In the genomic region with DNA sequence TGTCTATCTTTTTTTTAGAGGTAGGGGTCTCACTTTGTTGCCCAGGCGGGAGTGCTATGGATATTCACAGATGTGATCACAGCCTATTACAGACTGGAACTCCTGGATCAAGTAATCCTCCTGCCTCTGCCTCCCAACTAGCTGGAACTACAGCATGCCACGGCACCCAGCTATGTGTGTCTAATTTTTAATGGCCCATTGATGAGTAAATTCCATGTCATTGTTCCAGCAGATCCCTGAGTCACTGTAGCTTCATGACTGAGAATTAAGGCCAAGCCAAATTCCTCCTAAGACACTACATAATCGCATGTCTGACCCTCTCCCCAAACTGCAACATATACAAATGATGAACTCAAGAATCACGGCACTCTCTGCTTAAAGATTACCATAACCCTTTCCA, we compare ENCODE assay signal across 16 cellular contexts.
DNase-seq lines count a peak whose midpoint lies in the region; ATAC-seq, FAIRE-seq and TF ChIP-seq lines count a peak whose summit lies in the region.
"Had no signal": no experiment of that assay in that cellular context is flagged by ENCODE, and none has a peak within 500 bp of the region (broad histone marks: within the 10 kb centered on the region; RNA-seq: fewer than 3 reads in every experiment).

No MANE protein-coding gene starts in this region.

- H3K27me3 ChIP-seq in ACC112 (ENCODE audit: insufficient read depth, low read length) = no peaks in the 10 kb centered on the region
- no peaks in the 10 kb centered on the region for H3K27me3 ChIP-seq in smooth muscle cell (ENCODE audit: low read depth)

- no peak overlapping the region for H3K27ac Mint-ChIP-seq in activated T-helper 1 cell treated with anti-CD3 and anti-CD28 coated beads, Interleukin-12 subunit alpha, Interleukin-12 subunit beta, Interleukin-2, Interleukin-4 antibody, amounts not matched to agents 30 ng/mL and 10 ng/mL and 1 ng/mL, durations not matched to agents 14 hours and 24 hours and 36 hours
- H3K27ac Mint-ChIP-seq: activated T-helper 2 cell treated with anti-CD3 and anti-CD28 coated beads, Interferon-gamma antibody, Interleukin-2, Interleukin-4, amounts not matched to agents 10 μg/mL and 5 μg/mL and 100 μg/mL, durations not matched to agents 14 hours and 24 hours and 36 hours; T-cell; WTC11 had no signal

- no peaks in the 10 kb centered on the region for H3K4me1 Mint-ChIP-seq in activated T-helper 1 cell treated with anti-CD3 and anti-CD28 coated beads, Interleukin-12 subunit alpha, Interleukin-12 subunit beta, Interleukin-2, Interleukin-4 antibody, amounts not matched to agents 30 ng/mL and 10 ng/mL and 1 ng/mL, durations not matched to agents 14 hours and 24 hours and 36 hours (ENCODE audit: low read depth)
- H3K4me1 Mint-ChIP-seq: neural crest cell, T-cell had no signal

- H3F3A ChIP-seq in smooth muscle cell (ENCODE audit: low read depth) = no peaks in the 10 kb centered on the region

- no peaks in the 10 kb centered on the region for H3K27me3 Mint-ChIP-seq in activated T-helper 1 cell treated with anti-CD3 and anti-CD28 coated beads, Interleukin-12 subunit alpha, Interleukin-12 subunit beta, Interleukin-2, Interleukin-4 antibody, amounts not matched to agents 30 ng/mL and 10 ng/mL and 1 ng/mL, durations not matched to agents 14 hours and 24 hours and 36 hours (ENCODE audit: insufficient read depth)

- H3K9me3 Mint-ChIP-seq in activated T-helper 1 cell treated with anti-CD3 and anti-CD28 coated beads, Interleukin-12 subunit alpha, Interleukin-12 subunit beta, Interleukin-2, Interleukin-4 antibody, amounts not matched to agents 30 ng/mL and 10 ng/mL and 1 ng/mL, durations not matched to agents 14 hours and 24 hours and 36 hours = no peaks in the 10 kb centered on the region
- H3K9me3 Mint-ChIP-seq: activated T-helper 2 cell treated with anti-CD3 and anti-CD28 coated beads, Interferon-gamma antibody, Interleukin-2, Interleukin-4, amounts not matched to agents 10 μg/mL and 5 μg/mL and 100 μg/mL, durations not matched to agents 14 hours and 24 hours and 36 hours; neural crest cell had no signal

- WGBS in smooth muscle cell (ENCODE audit: low lambda C conversion rate) = 81% methylated on average over 4 of the region's 4 CpGs

- H3K9me3 ChIP-seq in smooth muscle cell (replicated peaks; ENCODE audit: low read depth) = peaks cover 8% of the 10 kb centered on the region

- H2AFZ ChIP-seq in ACC112 (ENCODE audit: low read length, unreplicated experiment) (peak overlapping the region; percentile 95), smooth muscle cell (ENCODE audit: low read depth) (no peak overlapping the region)

- TF ChIP-seq CTCF in smooth muscle cell (IDR thresholded peaks at IDR 0.05; ENCODE audit: borderline replicate concordance, insufficient read depth, poor library complexity, severe bottlenecking) = no peak

- H3K4me3 ChIP-seq in ACC112 (ENCODE audit: low read depth, low read length) (no peak overlapping the region), smooth muscle cell (no peak overlapping the region)

- no peak for TF ChIP-seq POLR2A in H54 (IDR thresholded peaks at IDR 0.05; ENCODE audit: low read depth, low read length)

- H3K79me2 ChIP-seq in ACC112 (ENCODE audit: control insufficient read depth, insufficient read depth, low read length, unreplicated experiment) (no peaks in the 10 kb centered on the region), smooth muscle cell (ENCODE audit: low read depth) (no peaks in the 10 kb centered on the region)

- H3K9ac ChIP-seq in smooth muscle cell (ENCODE audit: low read depth) = no peak overlapping the region

- H3K27ac ChIP-seq in ACC112 (ENCODE audit: low read depth, low read length) (no peak overlapping the region), smooth muscle cell (ENCODE audit: low read depth) (no peak overlapping the region)

- ATAC-seq in HG03354 (IDR thresholded peaks at IDR 0.05; ENCODE audit: poor library complexity, severe bottlenecking, unreplicated experiment) = no peak
- ATAC-seq: Panc1, T-cell, WTC11 had no signal

- peak; percentile 81 for FAIRE-seq in H54 (lab: Jason Lieb, UNC)
- FAIRE-seq: urothelium cell line had no signal

- H3K4me1 ChIP-seq in ACC112 (ENCODE audit: control insufficient read depth, insufficient read depth, low read length, unreplicated experiment) (peaks cover 6% of the 10 kb centered on the region), smooth muscle cell (ENCODE audit: low read depth) (no peaks in the 10 kb centered on the region)

- no peak overlapping the region for H3K4me2 ChIP-seq in smooth muscle cell

- H3K36me3 ChIP-seq in ACC112 (ENCODE audit: insufficient read depth, low read length) (no peaks in the 10 kb centered on the region), smooth muscle cell (ENCODE audit: low read depth) (no peaks in the 10 kb centered on the region)

- DNase-seq in H54 (ENCODE audit: insufficient read length, low spot score) (no peak), SK-MEL-5 (ENCODE audit: low read depth, low spot score) (peak; percentile 5), fibroblast of peridontal ligament (ENCODE audit: extremely low read depth) (peak; percentile 31), smooth muscle cell (lab: John Stamatoyannopoulos, UW; ENCODE audit: unreplicated experiment) (no peak), HuH-7.5 (ENCODE audit: low spot score) (no peak)
- DNase-seq in activated T-helper 1 cell treated with anti-CD3 and anti-CD28 coated beads, Interleukin-12 subunit alpha, Interleukin-12 subunit beta, Interleukin-2, Interleukin-4 antibody, amounts not matched to agents 30 ng/mL and 10 ng/mL and 1 ng/mL, durations not matched to agents 14 hours and 24 hours and 36 hours (ENCODE audit: low spot score) = no peak
- DNase-seq: NCI-H2081, NCI-H69, T-cell had no signal

- in situ Hi-C loops in SK-MEL-5 (cut with HindIII; ENCODE audit: low pct_unique_long_range_greater_than_20kb, low sequenced_read_pairs) = no loop called here

- no peak overlapping the region for H3K4me3 Mint-ChIP-seq in activated T-helper 1 cell treated with anti-CD3 and anti-CD28 coated beads, Interleukin-12 subunit alpha, Interleukin-12 subunit beta, Interleukin-2, Interleukin-4 antibody, amounts not matched to agents 30 ng/mL and 10 ng/mL and 1 ng/mL, durations not matched to agents 14 hours and 24 hours and 36 hours
- H3K4me3 Mint-ChIP-seq: neural crest cell, T-cell, WTC11 had no signal

- H4K20me1 ChIP-seq in smooth muscle cell (ENCODE audit: low read depth) = no peaks in the 10 kb centered on the region

- intact Hi-C loops in activated T-helper 1 cell treated with anti-CD3 and anti-CD28 coated beads, Interleukin-12 subunit alpha, Interleukin-12 subunit beta, Interleukin-2, Interleukin-4 antibody, amounts not matched to agents 30 ng/mL and 10 ng/mL and 1 ng/mL, durations not matched to agents 14 hours and 24 hours and 36 hours (cut with micrococcal nuclease) = no loop called here

- H3K36me3 Mint-ChIP-seq in activated T-helper 1 cell treated with anti-CD3 and anti-CD28 coated beads, Interleukin-12 subunit alpha, Interleukin-12 subunit beta, Interleukin-2, Interleukin-4 antibody, amounts not matched to agents 30 ng/mL and 10 ng/mL and 1 ng/mL, durations not matched to agents 14 hours and 24 hours and 36 hours (ENCODE audit: low read depth) = no peaks in the 10 kb centered on the region
- H3K36me3 Mint-ChIP-seq: T-cell, WTC11 had no signal

Comparison
In these comparisons a context has a peak if more than half of its experiments do, and no peak if none do; other contexts are left out.
1. DNase-seq: peak in SK-MEL-5 (single experiment) and fibroblast of peridontal ligament (single experiment); none in H54 (single experiment), activated T-helper 1 cell treated with anti-CD3 and anti-CD28 coated beads, Interleukin-12 subunit alpha, Interleukin-12 subunit beta, Interleukin-2, Interleukin-4 antibody, amounts not matched to agents 30 ng/mL and 10 ng/mL and 1 ng/mL, durations not matched to agents 14 hours and 24 hours and 36 hours (single experiment), smooth muscle cell (single experiment) and HuH-7.5 (single experiment).